9 cellular contexts compared by ENCODE assay signal in the genomic region with DNA sequence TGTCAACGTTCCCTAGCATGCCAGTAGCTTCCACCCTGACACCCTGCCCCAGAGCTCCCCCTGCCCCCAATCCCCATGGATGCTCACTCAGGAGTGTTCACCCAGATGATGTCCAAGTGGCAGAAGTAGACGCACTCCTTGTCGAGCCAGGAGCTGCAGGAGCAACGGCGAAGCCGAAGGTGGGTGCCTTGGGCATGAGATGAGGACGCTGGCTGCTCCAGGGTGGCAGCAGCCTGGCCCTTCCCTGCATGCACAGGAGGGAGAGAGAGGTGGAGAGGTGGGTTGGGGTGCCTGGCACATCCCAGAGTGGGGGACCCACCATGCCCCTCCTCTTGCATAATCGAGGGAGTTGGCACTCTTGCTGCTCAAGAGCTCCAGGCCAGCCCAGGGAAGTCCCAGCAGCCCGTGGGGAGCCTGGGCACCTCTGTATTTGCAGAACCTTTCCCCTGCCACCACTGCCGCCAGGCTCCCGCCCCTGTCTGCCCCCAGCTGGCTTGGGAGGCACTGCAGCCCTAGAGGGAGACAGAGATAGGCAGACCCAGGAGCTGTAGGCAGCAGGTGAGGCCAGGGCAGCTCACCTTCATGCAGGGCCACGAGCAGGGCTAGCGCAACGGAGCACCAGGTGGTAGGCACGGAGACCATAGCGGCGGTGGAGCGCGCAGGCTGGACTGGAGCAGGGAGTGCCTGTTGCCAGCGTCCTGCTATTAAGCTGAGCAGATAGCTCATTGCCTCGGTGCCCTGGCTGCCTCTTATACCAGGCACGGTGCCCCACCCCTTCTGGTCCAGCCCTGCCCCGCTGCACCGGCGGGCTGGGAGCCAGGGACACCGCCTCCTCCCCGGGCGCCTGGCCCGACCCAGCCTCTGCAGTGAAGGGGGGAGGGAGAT. TPM values are rescaled to one million over a fixed set of nuclear protein-coding genes. Genes with fewer than 3 reads are reported as not detected.
DNase-seq lines count a peak whose midpoint lies in the region; ATAC-seq, FAIRE-seq and TF ChIP-seq lines count a peak whose summit lies in the region.
"Had no signal": no experiment of that assay in that cellular context is flagged by ENCODE, and none has a peak within 500 bp of the region (broad histone marks: within the 10 kb centered on the region; RNA-seq: fewer than 3 reads in every experiment).

A gene (minus strand): TSS at position 724 of the 885 bp plus-strand sequence. CDS start 82 bp downstream, at position 642.

- POLR2A ChIA-PET in naive thymus-derived CD4-positive, alpha-beta T cell (lab: Charles Lee) = no interaction called here

- peak within 1 kb of the TSS; percentile 65 to 82 (median 66) for H3K27ac ChIP-seq in pancreas
- H3K27ac ChIP-seq in naive thymus-derived CD4-positive, alpha-beta T cell (ENCODE audit: low read depth, low read length) = no peak within 1 kb of the TSS

- no peaks in the 10 kb centered on the region for H3K27me3 ChIP-seq in pancreas
- no peaks in the 10 kb centered on the region for H3K27me3 ChIP-seq in naive thymus-derived CD4-positive, alpha-beta T cell (ENCODE audit: control insufficient read depth in 2 of 2, insufficient read depth in 2 of 2, low read length in 2 of 2)

- no peaks in the 10 kb centered on the region for H3K9me3 Mint-ChIP-seq in chondrocyte (ENCODE audit: low read depth)
- no peaks in the 10 kb centered on the region for H3K9me3 Mint-ChIP-seq in naive thymus-derived CD4-positive, alpha-beta T cell
- H3K9me3 Mint-ChIP-seq: dendritic cell treated with granulocyte-macrophage colony-stimulating factor and Interleukin-4, amounts not matched to agents 40 ng/mL and 50 ng/mL, for 4 days had no signal

- no peaks in the 10 kb centered on the region for H3K36me3 Mint-ChIP-seq in chondrocyte (ENCODE audit: low read depth)
- no peaks in the 10 kb centered on the region for H3K36me3 Mint-ChIP-seq in naive thymus-derived CD4-positive, alpha-beta T cell

- peaks cover 28 to 36% (median 34%) of the 10 kb centered on the region in 3 donors for H3K4me1 ChIP-seq in pancreas
- no peaks in the 10 kb centered on the region for H3K4me1 ChIP-seq in naive thymus-derived CD4-positive, alpha-beta T cell (ENCODE audit: control insufficient read depth in 2 of 2, insufficient read depth in 2 of 2, low read length in 2 of 2)

- CTCF ChIA-PET in naive thymus-derived CD4-positive, alpha-beta T cell (lab: Charles Lee) = no interaction called here

- DNase-seq in GM10266 (ENCODE audit: extremely low spot score) (no peak), NCI-H2107 (lab: John Stamatoyannopoulos, UW) (peak; percentile 89), chondrocyte (ENCODE audit: low spot score) (peak; percentile 90), pancreas (peak; percentile 87 to 96 (median 90))
- DNase-seq in naive thymus-derived CD4-positive, alpha-beta T cell = no peak
- DNase-seq in activated CD8-positive, alpha-beta memory T cell treated with anti-CD3 and anti-CD28 coated beads for 24 hours = no peak

- H3K4me3 Mint-ChIP-seq in chondrocyte (ENCODE audit: unreplicated experiment) = no peak within 1 kb of the TSS
- H3K4me3 Mint-ChIP-seq in naive thymus-derived CD4-positive, alpha-beta T cell = no peak within 1 kb of the TSS
- H3K4me3 Mint-ChIP-seq: dendritic cell treated with granulocyte-macrophage colony-stimulating factor and Interleukin-4, amounts not matched to agents 40 ng/mL and 50 ng/mL, for 4 days had no signal

- peak within 1 kb of the TSS in 2 of 4 donors; percentile 17 to 23 for H3K4me3 ChIP-seq in pancreas
- H3K4me3 ChIP-seq in naive thymus-derived CD4-positive, alpha-beta T cell (ENCODE audit: low read length) = no peak within 1 kb of the TSS

- intact Hi-C loops in pancreas (cut with DNase I) = no loop called here
- intact Hi-C loops in naive thymus-derived CD4-positive, alpha-beta T cell (cut with micrococcal nuclease) = no loop called here

- ATAC-seq in pancreas = peak; percentile 81 to 89 (median 88)
- ATAC-seq in HG03432 (IDR thresholded peaks at IDR 0.05; ENCODE audit: unreplicated experiment) = no peak
- ATAC-seq in GM21367 (IDR thresholded peaks at IDR 0.05; ENCODE audit: unreplicated experiment) = no peak
- no peak for ATAC-seq in naive thymus-derived CD4-positive, alpha-beta T cell

- no peaks in the 10 kb centered on the region for H3K27me3 Mint-ChIP-seq in chondrocyte (ENCODE audit: low read depth)
- H3K27me3 Mint-ChIP-seq in naive thymus-derived CD4-positive, alpha-beta T cell = peaks cover 11 to 20% (median 15%) of the 10 kb centered on the region in 5 donors

- TF ChIP-seq CTCF in GM10266 (IDR thresholded peaks at IDR 0.05; ENCODE audit: control insufficient read depth, insufficient read depth, low read depth, missing control alignments) (peak; percentile 25), chondrocyte (IDR thresholded peaks at IDR 0.05) (peak; percentile 52), pancreas (IDR thresholded peaks at IDR 0.05) (peak; percentile 5 to 42 (median 22))

- H3K36me3 ChIP-seq in pancreas = no peaks in the 10 kb centered on the region
- H3K36me3 ChIP-seq in naive thymus-derived CD4-positive, alpha-beta T cell (ENCODE audit: control insufficient read depth in 2 of 3, insufficient read depth in 3 of 3, low read length in 3 of 3) = no peaks in the 10 kb centered on the region

- no peaks in the 10 kb centered on the region for H3K9me3 ChIP-seq in pancreas
- no peaks in the 10 kb centered on the region for H3K9me3 ChIP-seq in naive thymus-derived CD4-positive, alpha-beta T cell (ENCODE audit: control insufficient read depth in 2 of 3, low read length in 3 of 3)

- H3K27ac Mint-ChIP-seq in chondrocyte (ENCODE audit: unreplicated experiment) = peak within 1 kb of the TSS; percentile 85
- no peak within 1 kb of the TSS for H3K27ac Mint-ChIP-seq in naive thymus-derived CD4-positive, alpha-beta T cell
- H3K27ac Mint-ChIP-seq: dendritic cell treated with granulocyte-macrophage colony-stimulating factor and Interleukin-4, amounts not matched to agents 40 ng/mL and 50 ng/mL, for 4 days had no signal

- peaks cover 68% of the 10 kb centered on the region for H3K4me1 Mint-ChIP-seq in chondrocyte (ENCODE audit: low read depth)
- peaks cover 0 to 15% (median 0%) of the 10 kb centered on the region in 7 donors for H3K4me1 Mint-ChIP-seq in naive thymus-derived CD4-positive, alpha-beta T cell

- 24 to 25% methylated on average over 28 to 29 of the region's 29 CpGs for WGBS in pancreas, 2 donors

- no peak for FAIRE-seq in pancreas (lab: Jason Lieb, UNC)

RNA-seq across cellular contexts. Expression of the gene that starts here (rescaled TPM):
- 0.38 to 4.2 TPM (median 0.80 TPM) in 3 replicates for total RNA-seq in chondrocyte
- total RNA-seq in pancreas = 1 to 10 TPM; 1.2 to 3.0 (median 1.6) TPM
- polyA plus RNA-seq in pancreas = 1 to 10 TPM; 2.9 to 8.3 TPM
- total RNA-seq in naive thymus-derived CD4-positive, alpha-beta T cell = not detected
- polyA plus RNA-seq in naive thymus-derived CD4-positive, alpha-beta T cell = not detected

Comparison
In these comparisons a context has a peak if more than half of its experiments do, and no peak if none do; other contexts are left out.
1. DNase-seq: peak in NCI-H2107 (single experiment), chondrocyte (single experiment) and pancreas (6 of 6); none in GM10266 (single experiment), naive thymus-derived CD4-positive, alpha-beta T cell (0 of 9) and activated CD8-positive, alpha-beta memory T cell treated with anti-CD3 and anti-CD28 coated beads for 24 hours (single experiment).
2. ATAC-seq: peak in pancreas (4 of 4); none in HG03432 (single experiment), GM21367 (single experiment) and naive thymus-derived CD4-positive, alpha-beta T cell (single experiment).
3. Peak in every context shown above with its lines, with median percentiles within 50 percentile points of each other: CTCF ChIP-seq.